8 cellular contexts compared by ENCODE assay signal in genomic region chr3:48989796-48990635, GRCh38. TPM values are rescaled to one million over a fixed set of nuclear protein-coding genes. Genes with fewer than 3 reads are reported as not detected.
DNase-seq lines count a peak whose midpoint lies in the region; ATAC-seq and TF ChIP-seq lines count a peak whose summit lies in the region.

P4HTM (plus strand) TSS chr3:48990241; CDS start chr3:48990257, 16 bp downstream.

- H3K27ac Mint-ChIP-seq in CD4-positive, alpha-beta memory T cell = peak within 1 kb of the TSS; percentile 90 to 96 (median 93)

- ATAC-seq in GM19438 (IDR thresholded peaks at IDR 0.05; ENCODE audit: low read depth, unreplicated experiment) (peak; percentile 58), omental fat pad (ENCODE audit: low FRiP score) (peak; percentile 93)

- peak within 1 kb of the TSS; percentile 65 for H3K27ac ChIP-seq in CD4-positive, alpha-beta memory T cell (ENCODE audit: low read depth, low read length)
- H3K27ac ChIP-seq in HUES6 (ENCODE audit: low read depth, low read length) = peak within 1 kb of the TSS; percentile 76
- peak within 1 kb of the TSS; percentile 12 to 88; a peak in 3 of 4 replicates for H3K27ac ChIP-seq in SK-N-SH (ENCODE audit: low read depth in 2 of 2, low read length in 1 of 2)
- peak within 1 kb of the TSS; percentile 94 for H3K27ac ChIP-seq in suprapubic skin

- H3K4me3 Mint-ChIP-seq in CD4-positive, alpha-beta memory T cell = peak within 1 kb of the TSS; percentile 94 to 97 (median 94)

- peaks cover 18% of the 10 kb centered on the region for H3K79me2 ChIP-seq in SK-N-SH (ENCODE audit: insufficient read depth)

- POLR2A ChIA-PET in CD4-positive, alpha-beta memory T cell (lab: Charles Lee; ENCODE audit: partially characterized antibody) = interaction anchor here (0.6 to 15.0 kb wide), 19 partner anchors 8 to 454 kb away, joined by 3 to 377 read pairs (median 5); partner anchors contain the start of genes ARIH2, CCDC71, DALRD3 and IMPDH2
- POLR2A ChIA-PET in SK-N-SH (lab: Yijun Ruan, JAX) = interaction anchor here (1.3 kb wide), 1 partner anchor 39 kb away, joined by 4 read pairs; the partner anchor contains the start of gene IMPDH2

- CTCF ChIA-PET in CD4-positive, alpha-beta memory T cell (lab: Charles Lee; ENCODE audit: partially characterized antibody) = interaction anchor here (0.6 to 9.0 kb wide), 13 partner anchors 15 to 481 kb away, joined by 3 to 216 read pairs (median 6); partner anchors contain the start of genes DALRD3, IMPDH2, NDUFAF3 and QRICH1
- CTCF ChIA-PET in SK-N-SH (lab: Yijun Ruan, JAX) = interaction anchor here (0.6 to 7.3 kb wide), 3 partner anchors 18 to 45 kb away, joined by 3 to 114 read pairs (median 9); partner anchors contain the start of genes DALRD3, NDUFAF3 and WDR6

- no peaks in the 10 kb centered on the region for H3K27me3 Mint-ChIP-seq in CD4-positive, alpha-beta memory T cell

- TF ChIP-seq EP300 in SK-N-SH (IDR thresholded peaks at IDR 0.05; ENCODE audit: borderline replicate concordance in 1 of 2, low read depth in 1 of 2, low read length in 1 of 2) = peak in 1 of 2 experiments; percentile 26; a peak in 1 of 4 replicates
- no peak for TF ChIP-seq EP300 in suprapubic skin (IDR thresholded peaks at IDR 0.05)

- no peaks in the 10 kb centered on the region for H3K9me3 Mint-ChIP-seq in CD4-positive, alpha-beta memory T cell

- intact Hi-C loops in CD4-positive, alpha-beta memory T cell (cut with micrococcal nuclease) = loop anchor here (1.0 kb wide), 2 partner anchors 17 to 31 kb away; partner anchors contain the start of gene WDR6

- H3K4me1 ChIP-seq in CD4-positive, alpha-beta memory T cell (ENCODE audit: insufficient read depth, low read length) = peaks cover 45% of the 10 kb centered on the region
- H3K4me1 ChIP-seq in HUES6 (ENCODE audit: control insufficient read depth, insufficient read depth, low read length) = peaks cover 13% of the 10 kb centered on the region
- peaks cover 0 to 2% of the 10 kb centered on the region in 2 experiments; a peak in 1 of 4 replicates for H3K4me1 ChIP-seq in SK-N-SH (ENCODE audit: control insufficient read depth in 1 of 2, insufficient read depth in 2 of 2, low read depth in 1 of 2, low read length in 1 of 2)
- H3K4me1 ChIP-seq in suprapubic skin = peaks cover 38% of the 10 kb centered on the region

- no peaks in the 10 kb centered on the region for H4K20me1 ChIP-seq in SK-N-SH (ENCODE audit: insufficient read depth)

- peak; percentile 34 for TF ChIP-seq CTCF in SK-N-SH (IDR thresholded peaks at IDR 0.05)
- TF ChIP-seq CTCF in omental fat pad (IDR thresholded peaks at IDR 0.05) = no peak
- peak; percentile 13 to 33 for TF ChIP-seq CTCF in suprapubic skin (IDR thresholded peaks at IDR 0.05)

- peaks cover 30 to 57% (median 43%) of the 10 kb centered on the region in 4 donors for H3K4me1 Mint-ChIP-seq in CD4-positive, alpha-beta memory T cell

- WGBS in SK-N-SH (ENCODE audit: low lambda C conversion rate) = 61% methylated on average over 28 of the region's 91 CpGs
- WGBS in suprapubic skin = no CpG with 5 or more reads among the region's 91 CpGs

- H3K4me3 ChIP-seq in CD4-positive, alpha-beta memory T cell (ENCODE audit: low read length in 2 of 2) = peak within 1 kb of the TSS; percentile 76 to 86
- H3K4me3 ChIP-seq in HUES6 (ENCODE audit: low read depth, low read length) (peak within 1 kb of the TSS; percentile 86), SK-N-SH (ENCODE audit: low read depth in 2 of 2, low read length in 1 of 2) (peak within 1 kb of the TSS; percentile 35 to 63; a peak in 3 of 4 replicates), suprapubic skin (peak within 1 kb of the TSS; percentile 93)

- peaks cover 11% of the 10 kb centered on the region for H3F3A ChIP-seq in SK-N-SH (replicated peaks; ENCODE audit: insufficient read depth)

- no peaks in the 10 kb centered on the region for H3K9me2 ChIP-seq in SK-N-SH

- peak in 1 of 2 donors; percentile 44 for TF ChIP-seq POLR2A in suprapubic skin (IDR thresholded peaks at IDR 0.05)

- peak within 1 kb of the TSS; percentile 71 for H3K4me2 ChIP-seq in SK-N-SH

- no peaks in the 10 kb centered on the region for H3K27me3 ChIP-seq in CD4-positive, alpha-beta memory T cell (ENCODE audit: insufficient read depth, low read length)
- H3K27me3 ChIP-seq in HUES6 (ENCODE audit: control insufficient read depth, insufficient read depth, low read length) = no peaks in the 10 kb centered on the region; the same call in 1 of the 2 replicates
- no peaks in the 10 kb centered on the region for H3K27me3 ChIP-seq in SK-N-SH (ENCODE audit: insufficient read depth)
- no peaks in the 10 kb centered on the region for H3K27me3 ChIP-seq in suprapubic skin

- H2AFZ ChIP-seq in SK-N-SH (ENCODE audit: low read depth) = peak within 1 kb of the TSS; percentile 70; the same call in 1 of the 2 replicates

- no peak for TF ChIP-seq RAD21 in SK-N-SH (IDR thresholded peaks at IDR 0.05; ENCODE audit: low read length)

- peaks cover 2 to 36% of the 10 kb centered on the region in 2 donors for H3K36me3 Mint-ChIP-seq in CD4-positive, alpha-beta memory T cell

- H3K9me3 ChIP-seq in CD4-positive, alpha-beta memory T cell (ENCODE audit: control insufficient read depth in 1 of 2, low read length in 2 of 2) = no peaks in the 10 kb centered on the region
- H3K9me3 ChIP-seq in HUES6 (ENCODE audit: control insufficient read depth, insufficient read depth, low read depth, low read length) (no peaks in the 10 kb centered on the region), SK-N-SH (no peaks in the 10 kb centered on the region), suprapubic skin (no peaks in the 10 kb centered on the region)

- peak; percentile 46 to 84 (median 54) for DNase-seq in CD4-positive, alpha-beta memory T cell
- DNase-seq in SK-N-SH (no peak), germinal center (ENCODE audit: low spot score) (peak; percentile 55), omental fat pad (ENCODE audit: low spot score) (peak; percentile 76), suprapubic skin (ENCODE audit: low spot score in 2 of 2) (peak; percentile 93 to 95)
- peak; percentile 84 for DNase-seq in activated naive CD4-positive, alpha-beta T cell treated with anti-CD3 and anti-CD28 coated beads, Interleukin-2, amount 50 U/mL, for 16 hours

- H3K36me3 ChIP-seq in CD4-positive, alpha-beta memory T cell (ENCODE audit: insufficient read depth, low read length) = peaks cover under 1% of the 10 kb centered on the region
- H3K36me3 ChIP-seq in HUES6 (ENCODE audit: control insufficient read depth, insufficient read depth, low read length) = peaks cover 8% of the 10 kb centered on the region
- peaks cover 0 to 5% of the 10 kb centered on the region in 2 experiments for H3K36me3 ChIP-seq in SK-N-SH (replicated peaks in 1 of 2; ENCODE audit: control insufficient read depth in 1 of 2, insufficient read depth in 2 of 2, low read length in 1 of 2)
- H3K36me3 ChIP-seq in suprapubic skin = peaks cover 16% of the 10 kb centered on the region

- H3K9ac ChIP-seq in HUES6 (ENCODE audit: low read length) (peak within 1 kb of the TSS; percentile 92), SK-N-SH (peak within 1 kb of the TSS; percentile 73)

TF ChIP-seq in SK-N-SH, 30 proteins besides CTCF, POLR2A, EP300 and RAD21 (continues in another document):
- TF ChIP-seq USF1 (IDR thresholded peaks at IDR 0.05; ENCODE audit: borderline replicate concordance, low read depth) (no peak), FOXJ3 (CRISPR knock-in tag; IDR thresholded peaks at IDR 0.05) (no peak), FOXM1 (IDR thresholded peaks at IDR 0.05; ENCODE audit: low read depth) (no peak), MEF2A (IDR thresholded peaks at IDR 0.05; ENCODE audit: borderline replicate concordance, low read depth) (no peak), TCF12 (IDR thresholded peaks at IDR 0.05) (no peak), RXRA (IDR thresholded peaks at IDR 0.05; ENCODE audit: borderline replicate concordance, low read depth) (no peak), SIN3A (IDR thresholded peaks at IDR 0.05; ENCODE audit: borderline replicate concordance, low read depth, low read length) (no peak), NFIC (IDR thresholded peaks at IDR 0.05; ENCODE audit: borderline replicate concordance) (no peak), POLR2AphosphoS5 (IDR thresholded peaks at IDR 0.05; ENCODE audit: low read depth, low read length) (peak; percentile 42; the same call in 1 of the 2 replicates), MXI1 (IDR thresholded peaks at IDR 0.05; ENCODE audit: low read depth, low read length) (no peak), FOSL2 (IDR thresholded peaks at IDR 0.05; ENCODE audit: borderline replicate concordance, low read depth) (peak; percentile 77; the same call in 1 of the 2 replicates), GATA2 (CRISPR knock-in tag; IDR thresholded peaks at IDR 0.05) (no peak), NRF1 (IDR thresholded peaks at IDR 0.05; ENCODE audit: low read depth, low read length) (no peak), TEAD4 (IDR thresholded peaks at IDR 0.05; ENCODE audit: borderline replicate concordance, insufficient read depth) (peak; percentile 49; the same call in 1 of the 2 replicates)
- TF ChIP-seq, protein P1, sequence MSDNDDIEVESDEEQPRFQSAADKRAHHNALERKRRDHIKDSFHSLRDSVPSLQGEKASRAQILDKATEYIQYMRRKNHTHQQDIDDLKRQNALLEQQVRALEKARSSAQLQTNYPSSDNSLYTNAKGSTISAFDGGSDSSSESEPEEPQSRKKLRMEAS (IDR thresholded peaks at IDR 0.05; ENCODE audit: low read depth) = no peak
- TF ChIP-seq, protein P2, sequence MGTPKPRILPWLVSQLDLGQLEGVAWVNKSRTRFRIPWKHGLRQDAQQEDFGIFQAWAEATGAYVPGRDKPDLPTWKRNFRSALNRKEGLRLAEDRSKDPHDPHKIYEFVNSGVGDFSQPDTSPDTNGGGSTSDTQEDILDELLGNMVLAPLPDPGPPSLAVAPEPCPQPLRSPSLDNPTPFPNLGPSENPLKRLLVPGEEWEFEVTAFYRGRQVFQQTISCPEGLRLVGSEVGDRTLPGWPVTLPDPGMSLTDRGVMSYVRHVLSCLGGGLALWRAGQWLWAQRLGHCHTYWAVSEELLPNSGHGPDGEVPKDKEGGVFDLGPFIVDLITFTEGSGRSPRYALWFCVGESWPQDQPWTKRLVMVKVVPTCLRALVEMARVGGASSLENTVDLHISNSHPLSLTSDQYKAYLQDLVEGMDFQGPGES (IDR thresholded peaks at IDR 0.05; ENCODE audit: low read depth, low read length) = no peak

RNA-seq across cellular contexts. Expression of gene P4HTM, which starts in this region (rescaled TPM):
- total RNA-seq in CD4-positive, alpha-beta memory T cell = 10 to 100 TPM; 79.3 to 87.3 TPM
- 10 to 100 TPM; 29.7 to 32.8 TPM for polyA plus RNA-seq in CD4-positive, alpha-beta memory T cell
- 21.0 and 21.4 TPM in 2 replicates for polyA plus RNA-seq in SK-N-SH (2012; rRNA removed)
- 7.5 and 11.8 TPM in 2 replicates for polyA plus RNA-seq in SK-N-SH (2012; cell fraction: cytosol; rRNA removed)
- polyA plus RNA-seq in SK-N-SH (2012; cell fraction: nucleus; rRNA removed) = 83.7 and 101 TPM in 2 replicates
- total RNA-seq in omental fat pad (10 to 100 TPM; 25.7 to 43.1 (median 28.2) TPM), suprapubic skin (10 to 100 TPM; 18.5 to 57.2 (median 27.9) TPM)

Comparison
In these comparisons a context has a peak if more than half of its experiments do, and no peak if none do; other contexts are left out.
1. CTCF ChIP-seq: peak in SK-N-SH (single experiment) and suprapubic skin (2 of 2); none in omental fat pad (0 of 3).
2. Peak in every context shown above with its lines, with median percentiles within 50 percentile points of each other: H3K27ac ChIP-seq and H3K4me3 ChIP-seq.